Comparison of ENCODE assay signal across 10 cellular contexts in the genomic region with DNA sequence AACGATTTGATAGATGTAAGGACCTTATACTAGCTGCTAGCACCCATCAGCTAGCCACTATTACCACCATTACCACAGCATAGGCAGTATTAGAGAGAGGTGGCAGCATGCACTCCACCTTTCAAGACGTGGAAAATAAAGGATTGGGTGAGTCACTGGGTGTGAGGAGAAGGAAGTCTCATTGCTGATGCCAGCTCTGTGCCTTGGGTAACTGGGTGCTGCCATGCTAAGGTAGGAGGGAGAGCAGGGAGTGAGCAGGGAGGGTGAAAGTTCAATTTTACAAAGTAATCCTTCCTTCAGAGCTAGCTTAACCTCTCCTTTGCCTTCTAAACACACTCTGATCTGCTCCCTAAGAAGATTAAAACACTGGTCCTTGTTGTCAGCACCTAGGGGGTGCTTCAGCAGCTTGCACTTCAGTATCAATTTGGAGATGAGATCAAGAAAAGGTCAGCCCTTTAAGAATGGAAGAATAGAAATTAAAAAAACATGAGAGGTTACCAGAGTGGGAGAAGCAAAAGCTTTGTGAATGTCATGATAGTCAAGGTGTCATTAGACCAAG. TPM values are rescaled to one million over a fixed set of nuclear protein-coding genes. Genes with fewer than 3 reads are reported as not detected.
DNase-seq lines count a peak whose midpoint lies in the region; ATAC-seq and TF ChIP-seq lines count a peak whose summit lies in the region.
"Had no signal": no experiment of that assay in that cellular context is flagged by ENCODE, and none has a peak within 500 bp of the region (broad histone marks: within the 10 kb centered on the region; RNA-seq: fewer than 3 reads in every experiment).

No MANE protein-coding gene starts in this region.

- no peak overlapping the region for H2AFZ ChIP-seq in osteoblast (ENCODE audit: low read length)

- H3K36me3 ChIP-seq in osteoblast (ENCODE audit: insufficient read depth, low read length) = no peaks in the 10 kb centered on the region

- no peaks in the 10 kb centered on the region for H3K9me3 ChIP-seq in osteoblast (ENCODE audit: low read depth, low read length)

- no peak overlapping the region for H3K27ac ChIP-seq in osteoblast (ENCODE audit: low read depth, low read length)

- H3K79me2 ChIP-seq in osteoblast (ENCODE audit: insufficient read depth, low read length) = peaks cover 21% of the 10 kb centered on the region

- no peak for ATAC-seq in GM21423 (IDR thresholded peaks at IDR 0.05; ENCODE audit: unreplicated experiment)

- peaks cover 7% of the 10 kb centered on the region for H3K27me3 Mint-ChIP-seq in brain

- no peaks in the 10 kb centered on the region for H4K20me1 ChIP-seq in osteoblast (ENCODE audit: insufficient read depth, low read length)

- peak overlapping the region in 4 of 5 experiments; percentile 82 to 88 (median 85) for H3K4me3 Mint-ChIP-seq in brain

- no peaks in the 10 kb centered on the region for H3K9me3 Mint-ChIP-seq in brain

- TF ChIP-seq CTCF in brain (conservative IDR thresholded peaks at IDR 0.05) = no peak
- TF ChIP-seq CTCF in osteoblast (IDR thresholded peaks at IDR 0.05; ENCODE audit: extremely low read depth, low read depth, low read length) = no peak

- peak overlapping the region in 2 of 5 experiments; percentile 2 to 7 for H3K27ac Mint-ChIP-seq in brain
- H3K27ac Mint-ChIP-seq: activated naive CD8-positive, alpha-beta T cell treated with anti-CD3 and anti-CD28 coated beads, Interleukin-2, amount 10 ng/mL, durations not matched to agents 7 days and 5 days had no signal

- peaks cover 29% of the 10 kb centered on the region for H3K4me1 Mint-ChIP-seq in brain

- H3K27me3 ChIP-seq in osteoblast (ENCODE audit: insufficient read depth, low read length) = peaks cover 4% of the 10 kb centered on the region

- H3K4me1 ChIP-seq in osteoblast (ENCODE audit: insufficient read depth, low read length) = peaks cover 9% of the 10 kb centered on the region

- DNase-seq in Daoy (ENCODE audit: low read depth) = peak; percentile 17
- peak; percentile 61 for DNase-seq in LoVo (ENCODE audit: low spot score)
- peak; percentile 73 for DNase-seq in osteoblast (ENCODE audit: insufficient read length, low spot score, missing footprints)
- DNase-seq in dermis blood vessel endothelial cell = no peak
- no peak for DNase-seq in NCI-H1930 (lab: John Stamatoyannopoulos, UW)
- DNase-seq: activated naive CD8-positive, alpha-beta T cell treated with anti-CD3 and anti-CD28 coated beads, Interleukin-2, amount 10 ng/mL, durations not matched to agents 7 days and 5 days; kidney glomerular epithelial cell; NCI-H1417 treated with DMSO at 0.1 percent for 48 hours had no signal

- H3K36me3 Mint-ChIP-seq in brain = no peaks in the 10 kb centered on the region

- no peak overlapping the region for H3K4me2 ChIP-seq in osteoblast (ENCODE audit: insufficient read depth, low read length)

- H3K4me3 ChIP-seq in osteoblast (ENCODE audit: insufficient read depth, low read length) = no peak overlapping the region

RNA-seq across cellular contexts. Expression of gene LIN9, which starts 1.8 kb away (rescaled TPM):
- 18.9 and 23.8 TPM in 2 replicates for total RNA-seq in Daoy (2014; rRNA removed; shearing (Covaris generic))
- polyA plus RNA-seq in brain (ENCODE audit: insufficient read depth, low read depth, low replicate concordance) = 2.4 TPM
- total RNA-seq in osteoblast (2.5 and 3.2 TPM in 2 replicates), dermis blood vessel endothelial cell (5.8 and 8.0 TPM in 2 replicates)

Comparison
In these comparisons a context has a peak if more than half of its experiments do, and no peak if none do; other contexts are left out.
1. DNase-seq: peak in Daoy (single experiment), LoVo (single experiment) and osteoblast (single experiment); none in dermis blood vessel endothelial cell (single experiment) and NCI-H1930 (0 of 2).